Comparison of ENCODE assay signal across 7 cellular contexts in the genomic region with DNA sequence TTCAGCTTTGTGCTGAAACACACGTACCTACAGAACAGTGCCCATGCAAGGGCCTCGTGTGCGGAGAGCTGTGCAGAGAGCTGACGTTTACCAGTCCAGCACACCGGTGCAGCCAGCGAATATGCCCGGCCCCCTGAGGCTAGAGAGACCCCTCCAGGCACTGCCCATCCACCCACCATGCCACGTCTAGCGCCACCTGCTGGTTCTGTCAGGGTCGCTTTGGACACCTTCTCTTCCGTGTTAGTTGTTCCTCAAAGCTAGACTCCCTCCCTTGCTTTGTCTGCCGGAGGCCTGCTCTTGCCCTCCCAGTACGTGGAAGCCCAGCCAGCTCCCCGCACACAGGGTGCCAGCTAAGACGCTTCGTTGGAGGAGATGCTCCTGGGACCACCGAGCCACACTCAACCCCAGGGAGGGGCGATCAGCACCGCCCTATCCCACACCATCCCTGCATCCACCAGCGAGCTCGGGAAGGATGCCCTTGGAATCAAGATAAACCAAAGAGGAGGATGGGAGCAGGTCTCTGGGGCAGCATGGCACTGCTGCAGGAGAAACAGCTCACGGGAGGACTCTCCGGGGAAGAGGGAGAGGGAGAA. TPM values are rescaled to one million over a fixed set of nuclear protein-coding genes. Genes with fewer than 3 reads are reported as not detected.
DNase-seq lines count a peak whose midpoint lies in the region; ATAC-seq and TF ChIP-seq lines count a peak whose summit lies in the region.

No MANE protein-coding gene starts in this region.

- no peaks in the 10 kb centered on the region for H3K9me2 ChIP-seq in PC-9 (ENCODE audit: insufficient read depth)

- CTCF ChIA-PET in PC-9 (lab: Charles Lee), result interaction anchor here (0.5 to 0.6 kb wide), 3 partner anchors 71 to 894 kb away, joined by 3 to 12 read pairs (median 8); no protein-coding TSS in a partner anchor

- H3K27ac ChIP-seq in PC-9, result no peak overlapping the region
- no peak overlapping the region for H3K27ac ChIP-seq in adrenal gland

- no peak overlapping the region for H2AFZ ChIP-seq in PC-9

- intact Hi-C loops in PC-9 (cut with micrococcal nuclease; ENCODE audit: unreplicated experiment) (no loop called here), adrenal gland (cut with DNase I) (no loop called here), left colon (cut with DNase I, micrococcal nuclease) (no loop called here)

- POLR2A ChIA-PET in PC-9 (lab: Charles Lee; ENCODE audit: unreplicated experiment), result no interaction called here

- no TSS peak for BruUV-seq in PC-9 (replicated peaks; lab: Mats Ljungman, UMichigan)

- H4K20me1 ChIP-seq in PC-9 (ENCODE audit: insufficient read depth), result peaks cover 4% of the 10 kb centered on the region

- no peaks in the 10 kb centered on the region for H3K9me3 ChIP-seq in PC-9 (ENCODE audit: insufficient read depth, low read depth)
- H3K9me3 ChIP-seq in adrenal gland (replicated peaks in 1 of 3), result no peaks in the 10 kb centered on the region

- TF ChIP-seq POLR2A in adrenal gland (IDR thresholded peaks at IDR 0.05), result no peak

- TF ChIP-seq CTCF in GM12873 (IDR thresholded peaks at IDR 0.05; ENCODE audit: insufficient read depth, low read depth, low read length, missing control alignments) (peak; percentile 88), PC-9 (conservative IDR thresholded peaks at IDR 0.05) (peak; percentile 84), adrenal gland (IDR thresholded peaks at IDR 0.05) (peak; percentile 13 to 57 (median 36))

- DNase-seq in PC-9 (no peak), adrenal gland (peak in 2 of 7 donors; percentile 31 to 43), left colon (peak in 1 of 2 donors; percentile 53), H4 (ENCODE audit: low spot score) (no peak)
- peak; percentile 29 for DNase-seq in stimulated activated naive CD4-positive, alpha-beta T cell treated with Interleukin-2 at 50 U/mL for 16 hours (lab: John Stamatoyannopoulos, UW)

- H3K4me1 ChIP-seq in PC-9 (replicated peaks; ENCODE audit: insufficient read depth) (no peaks in the 10 kb centered on the region), adrenal gland (replicated peaks in 1 of 2) (no peaks in the 10 kb centered on the region)

- no peaks in the 10 kb centered on the region for H3K27me3 ChIP-seq in PC-9 (ENCODE audit: insufficient read depth, low read depth)
- no peaks in the 10 kb centered on the region for H3K27me3 ChIP-seq in adrenal gland

- no peaks in the 10 kb centered on the region for H3K79me2 ChIP-seq in PC-9 (ENCODE audit: low read depth)

- 66 to 77% (median 72%) methylated on average over 18 to 23 of the region's 23 CpGs for WGBS in adrenal gland, 4 donors

- ATAC-seq in left colon (peak; percentile 60), GM21825 (IDR thresholded peaks at IDR 0.05; ENCODE audit: unreplicated experiment) (no peak)

- H3F3A ChIP-seq in PC-9 (ENCODE audit: insufficient read depth, low read depth), result no peaks in the 10 kb centered on the region

- H3K4me3 ChIP-seq in PC-9 (no peak overlapping the region), adrenal gland (no peak overlapping the region)

- no peak overlapping the region for H3K4me2 ChIP-seq in PC-9

- 0 out of 2 replicates have a peak, but pooled peaks cover 3% of the 10 kb centered on the region for H3K36me3 ChIP-seq in PC-9 (ENCODE audit: low read depth)
- peaks cover 0 to 93% of the 10 kb centered on the region in 2 donors for H3K36me3 ChIP-seq in adrenal gland (replicated peaks in 1 of 2)

RNA-seq across cellular contexts. Expression of a gene that starts 43.4 kb away (rescaled TPM):
- total RNA-seq in PC-9 (2021), result 29.7 and 36.3 TPM in 2 replicates
- total RNA-seq in adrenal gland, result 100 to 1,000 TPM in 1 of 8 donors, 10 to 100 TPM in 7; 61.9 to 140 (median 69.6) TPM
- polyA plus RNA-seq in adrenal gland, result 10 to 100 TPM; 15.2 to 66.1 (median 22.3) TPM
- total RNA-seq in left colon, result 100 to 1,000 TPM; 149 to 261 TPM
- total RNA-seq in H4 (2014; rRNA removed; shearing (Covaris generic)), result 21.3 and 21.8 TPM in 2 replicates

RNA-seq across cellular contexts. Expression of a gene that starts 47.0 kb away (rescaled TPM):
- total RNA-seq in PC-9 (2021) (23.9 and 43.3 TPM in 2 replicates), adrenal gland (1 to 10 TPM in 7 of 8 donors, under 1 TPM in 1; 0.42 to 6.6 (median 3.1) TPM), left colon (10 to 100 TPM; 11.0 to 12.9 TPM)
- polyA plus RNA-seq in adrenal gland, result 1 to 10 TPM in 2 of 3 donors, under 1 TPM in 1; 0.71 to 1.8 (median 1.4) TPM
- 0.76 and 4.5 TPM in 2 replicates for total RNA-seq in H4 (2014; rRNA removed; shearing (Covaris generic))

Comparison
In these comparisons a context has a peak if more than half of its experiments do, and no peak if none do; other contexts are left out.
1. CTCF ChIP-seq: peak in every context shown above with its lines; median percentile 88 in GM12873; 84 in PC-9; 36 in adrenal gland.